Comparison of ENCODE assay signal across 8 cellular contexts in the genomic region with DNA sequence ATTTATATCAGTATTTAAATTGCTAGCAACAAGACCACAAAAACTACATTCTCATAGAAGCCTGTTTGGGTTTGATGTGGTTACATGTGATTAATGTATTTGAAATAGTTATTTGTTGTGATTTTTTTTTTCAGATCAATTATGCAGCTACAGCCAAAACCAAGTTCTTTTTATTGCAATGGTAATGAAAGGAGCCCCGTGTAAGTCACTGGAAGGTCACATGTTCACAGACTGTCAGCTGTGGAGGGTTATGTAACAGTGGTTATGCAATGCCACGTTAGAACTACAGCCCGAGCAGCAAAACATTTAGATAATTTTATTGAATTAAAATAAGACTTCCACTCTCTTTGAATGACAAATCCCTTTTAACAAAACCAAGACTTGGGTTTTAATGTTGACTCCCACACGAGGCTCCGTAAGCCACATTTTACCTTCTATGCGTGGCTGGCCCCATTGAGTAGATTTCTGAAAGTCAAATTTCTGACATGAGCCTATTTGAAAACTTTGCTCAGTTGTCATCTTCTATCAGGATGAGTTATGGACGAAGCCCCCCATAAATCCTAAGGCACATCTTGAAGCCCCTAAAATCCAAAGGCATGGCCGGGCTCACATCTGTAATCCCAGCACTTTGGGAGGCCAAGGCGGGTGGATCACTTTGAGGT. TPM values are rescaled to one million over a fixed set of nuclear protein-coding genes. Genes with fewer than 3 reads are reported as not detected.
DNase-seq lines count a peak whose midpoint lies in the region; ATAC-seq, FAIRE-seq and TF ChIP-seq lines count a peak whose summit lies in the region.

No MANE protein-coding gene starts in this region.

- H3K4me3 ChIP-seq in SK-N-MC (no peak overlapping the region), endothelial cell of umbilical vein (replicated peaks in 1 of 3; ENCODE audit: insufficient read depth in 1 of 3, low read depth in 1 of 3, low read length in 3 of 3) (no peak overlapping the region), mesendoderm (ENCODE audit: low read length) (no peak overlapping the region)

- H3K4ac ChIP-seq in mesendoderm (ENCODE audit: low read depth, low read length): no peak overlapping the region

- no peak overlapping the region for H3K9ac ChIP-seq in SK-N-MC (ENCODE audit: insufficient read length)
- H3K9ac ChIP-seq in endothelial cell of umbilical vein (replicated peaks; ENCODE audit: extremely low read depth, insufficient read depth, low read length): no peak overlapping the region
- no peak overlapping the region for H3K9ac ChIP-seq in mesendoderm (ENCODE audit: low read length)

- intact Hi-C loops in CD14-positive monocyte (cut with micrococcal nuclease) (loop anchor here (1.0 to 5.0 kb wide), 3 partner anchors 11 to 43 kb away; a partner anchor contains a TSS), endothelial cell of umbilical vein (cut with micrococcal nuclease) (no loop called here)

- TF ChIP-seq POLR2A in endothelial cell of umbilical vein (IDR thresholded peaks at IDR 0.05; ENCODE audit: low read depth, low read length): no peak

- H2BK5ac ChIP-seq in mesendoderm (ENCODE audit: low read length): no peak overlapping the region

- H3K36me3 ChIP-seq in SK-N-MC (ENCODE audit: insufficient read depth, low read length) (peaks cover 36% of the 10 kb centered on the region), endothelial cell of umbilical vein (ENCODE audit: control insufficient read depth in 2 of 2, extremely low read depth in 1 of 2, insufficient read depth in 2 of 2, low read length in 2 of 2) (peaks cover 16 to 27% of the 10 kb centered on the region in 2 experiments), mesendoderm (ENCODE audit: control insufficient read depth, insufficient read depth, low read length) (peaks cover 8% of the 10 kb centered on the region)

- no peak for FAIRE-seq in endothelial cell of umbilical vein (lab: Jason Lieb, UNC)

- no peak overlapping the region for H3K56ac ChIP-seq in mesendoderm (ENCODE audit: low read length)

- CTCF ChIA-PET in endothelial cell of umbilical vein (lab: Charles Lee): interaction anchor here (0.9 to 1.3 kb wide), 3 partner anchors 10 to 26 kb away, joined by 3 to 6 read pairs (median 4); no protein-coding TSS in a partner anchor
- CTCF ChIA-PET in GM10248 (lab: Yijun Ruan, JAX): interaction anchor here (1.7 to 2.5 kb wide), 2 partner anchors 8 to 10 kb away, joined by 7 to 8 read pairs; no protein-coding TSS in a partner anchor

- H4K8ac ChIP-seq in mesendoderm (ENCODE audit: low read depth, low read length): no peak overlapping the region

- peak overlapping the region; percentile 5 to 68 for H3K4me3 Mint-ChIP-seq in CD14-positive monocyte
- no peak overlapping the region for H3K4me3 Mint-ChIP-seq in nephron

- peaks cover 30 to 39% of the 10 kb centered on the region in 2 donors for H3K36me3 Mint-ChIP-seq in CD14-positive monocyte
- peaks cover 22% of the 10 kb centered on the region for H3K36me3 Mint-ChIP-seq in nephron (ENCODE audit: low read depth)

- H2AK5ac ChIP-seq in mesendoderm (ENCODE audit: low read length): no peak overlapping the region

- H3K27ac Mint-ChIP-seq in CD14-positive monocyte (peak overlapping the region; percentile 95 to 99 (median 98)), nephron (peak overlapping the region; percentile 64 to 86 (median 71))

- dilution Hi-C loops in endothelial cell of umbilical vein (cut with MboI; ENCODE audit: extremely low pct_ligation_motif_present, low sequenced_read_pairs): no loop called here

- H3K79me2 ChIP-seq in endothelial cell of umbilical vein (ENCODE audit: control insufficient read depth, insufficient read depth, low read length): peaks cover 36% of the 10 kb centered on the region
- H3K79me2 ChIP-seq in mesendoderm (ENCODE audit: control insufficient read depth, insufficient read depth, low read length): no peaks in the 10 kb centered on the region

- H3K4me1 Mint-ChIP-seq in CD14-positive monocyte (peaks cover 40% of the 10 kb centered on the region), nephron (peaks cover 44% of the 10 kb centered on the region)

- peaks cover 1% of the 10 kb centered on the region for H3K79me1 ChIP-seq in mesendoderm (ENCODE audit: low read length)

- ATAC-seq in GM18868 (IDR thresholded peaks at IDR 0.05; ENCODE audit: unreplicated experiment): no peak

- H3K27ac ChIP-seq in SK-N-MC (peak overlapping the region; percentile 67), endothelial cell of umbilical vein (ENCODE audit: insufficient read depth, low read depth, low read length) (peak overlapping the region; percentile 36), mesendoderm (ENCODE audit: low read depth, low read length) (no peak overlapping the region)

- H3K9me3 Mint-ChIP-seq in CD14-positive monocyte: peaks cover 0 to 2% (median 0%) of the 10 kb centered on the region in 7 donors
- no peaks in the 10 kb centered on the region for H3K9me3 Mint-ChIP-seq in nephron

- H3K9me3 ChIP-seq in SK-N-MC (ENCODE audit: low read depth, low read length) (no peaks in the 10 kb centered on the region), endothelial cell of umbilical vein (replicated peaks; ENCODE audit: control insufficient read depth, insufficient read depth, low read length) (no peaks in the 10 kb centered on the region)

- H3K9me1 ChIP-seq in endothelial cell of umbilical vein (replicated peaks; ENCODE audit: control insufficient read depth, extremely low read depth, insufficient read depth, low read length): no peaks in the 10 kb centered on the region

- H3K18ac ChIP-seq in mesendoderm (ENCODE audit: low read length): no peak overlapping the region

- H4K20me1 ChIP-seq in endothelial cell of umbilical vein (replicated peaks; ENCODE audit: control insufficient read depth, extremely low read depth, insufficient read depth, low read length): no peaks in the 10 kb centered on the region

- BruUV-seq in endothelial cell of umbilical vein (replicated peaks; lab: Mats Ljungman, UMichigan): no TSS peak

- H2BK15ac ChIP-seq in mesendoderm (replicated peaks; ENCODE audit: low read depth): no peak overlapping the region

- H2BK120ac ChIP-seq in mesendoderm (ENCODE audit: low read depth, low read length): no peak overlapping the region

- H3K4me2 ChIP-seq in endothelial cell of umbilical vein (ENCODE audit: insufficient read depth, low read length) (no peak overlapping the region), mesendoderm (ENCODE audit: low read length) (no peak overlapping the region)

- DNase-seq in CD14-positive monocyte (ENCODE audit: low spot score): peak; percentile 75
- peak; percentile 69 for DNase-seq in SK-N-MC (ENCODE audit: low read depth, low spot score)
- DNase-seq in endothelial cell of umbilical vein (ENCODE audit: low read depth, low spot score): no peak
- DNase-seq in A172 (ENCODE audit: low spot score): no peak
- DNase-seq in mesendoderm: no peak
- no peak for DNase-seq in GM10248 (ENCODE audit: extremely low spot score)

- H3K4me1 ChIP-seq in endothelial cell of umbilical vein (ENCODE audit: control insufficient read depth, extremely low read depth, insufficient read depth, low read length) (peaks cover 29% of the 10 kb centered on the region), mesendoderm (ENCODE audit: control insufficient read depth, low read depth, low read length) (no peaks in the 10 kb centered on the region)

- POLR2A ChIA-PET in endothelial cell of umbilical vein (lab: Charles Lee) (no interaction called here), GM10248 (lab: Yijun Ruan, JAX) (no interaction called here)

- H3K27me3 ChIP-seq in endothelial cell of umbilical vein (ENCODE audit: control insufficient read depth in 2 of 2, insufficient read depth in 2 of 2, low read length in 2 of 2): no peaks in the 10 kb centered on the region
- no peaks in the 10 kb centered on the region for H3K27me3 ChIP-seq in mesendoderm (ENCODE audit: insufficient read depth, low read length, poor library complexity)

- no peak overlapping the region for H2AFZ ChIP-seq in endothelial cell of umbilical vein (ENCODE audit: low read depth, low read length)

- H4K5ac ChIP-seq in mesendoderm (ENCODE audit: low read length): no peak overlapping the region

- no peak overlapping the region for H3K23ac ChIP-seq in mesendoderm (ENCODE audit: low read length)

- TF ChIP-seq CTCF in CD14-positive monocyte (IDR thresholded peaks at IDR 0.05) (no peak), endothelial cell of umbilical vein (IDR thresholded peaks at IDR 0.05; ENCODE audit: extremely low read depth in 1 of 2, insufficient read depth in 1 of 2, low read depth in 1 of 2, low read length in 2 of 2) (no peak), nephron (IDR thresholded peaks at IDR 0.05; ENCODE audit: unreplicated experiment in 3 of 3) (no peak), GM10248 (IDR thresholded peaks at IDR 0.05; ENCODE audit: control extremely low read depth, extremely low read depth, low read depth, missing control alignments) (no peak)

- no CpG with 5 or more reads among the region's 9 CpGs for WGBS in mesendoderm (ENCODE audit: extremely low coverage, insufficient coverage, low lambda C conversion rate)

- no peaks in the 10 kb centered on the region for H3K27me3 Mint-ChIP-seq in CD14-positive monocyte (ENCODE audit: low read depth in 3 of 3)
- no peaks in the 10 kb centered on the region for H3K27me3 Mint-ChIP-seq in nephron (ENCODE audit: low read depth)

TF ChIP-seq in endothelial cell of umbilical vein, 7 proteins besides CTCF, POLR2A, EP300 and RAD21:
- TF ChIP-seq JUN (IDR thresholded peaks at IDR 0.05; ENCODE audit: borderline replicate concordance, insufficient read depth, insufficient read length, low read depth): no peak

RNA-seq across cellular contexts. Expression of a gene that starts 41.8 kb away (rescaled TPM):
- polyA plus RNA-seq in CD14-positive monocyte (10 to 100 TPM; 34.1 to 43.2 TPM), endothelial cell of umbilical vein (215 and 276 TPM in 2 replicates)
- 606 and 631 TPM in 2 replicates for total RNA-seq in endothelial cell of umbilical vein
- 185 and 188 TPM in 2 replicates for polyA plus RNA-seq in endothelial cell of umbilical vein (2011; cell fraction: cytosol; rRNA removed)
- 360 and 367 TPM in 2 replicates for polyA plus RNA-seq in endothelial cell of umbilical vein (2011; cell fraction: nucleus; rRNA removed)
- 277 and 279 TPM in 2 replicates for polyA plus RNA-seq in endothelial cell of umbilical vein (2012)
- 250 TPM in 2 replicates for polyA minus RNA-seq in endothelial cell of umbilical vein
- polyA minus RNA-seq in endothelial cell of umbilical vein (2011; cell fraction: cytosol; rRNA and poly(A)+ RNA removed): 19.9 TPM
- polyA minus RNA-seq in endothelial cell of umbilical vein (2011; cell fraction: nucleus; rRNA and poly(A)+ RNA removed): 378 and 398 TPM in 2 replicates
- total RNA-seq in A172 (2014; rRNA removed; shearing (Covaris generic)): 56.3 and 61.8 TPM in 2 replicates
- 29.1 TPM for polyA plus RNA-seq in mesendoderm (2013, experiment 1 of 2)
- 31.2 TPM for polyA plus RNA-seq in mesendoderm (2013, experiment 2 of 2)

Comparison
In these comparisons a context has a peak if more than half of its experiments do, and no peak if none do; other contexts are left out.
1. DNase-seq: peak in CD14-positive monocyte (single experiment) and SK-N-MC (single experiment); none in endothelial cell of umbilical vein (single experiment), A172 (single experiment), mesendoderm (single experiment) and GM10248 (single experiment).
2. H3K4me3 Mint-ChIP-seq: peak in CD14-positive monocyte (2 of 2); none in nephron (0 of 3).